In genomic region chr5:131170540-131171275, GRCh38 we compare ENCODE assay signal across 8 cellular contexts. TPM values are rescaled to one million over a fixed set of nuclear protein-coding genes. Genes with fewer than 3 reads are reported as not detected.
DNase-seq lines count a peak whose midpoint lies in the region; ATAC-seq and TF ChIP-seq lines count a peak whose summit lies in the region.

Gene LYRM7, plus strand, starts transcription at chr5:131170944. Its CDS starts 77 bp downstream, at chr5:131171021.

- H3K4me3 Mint-ChIP-seq in activated naive CD4-positive, alpha-beta T cell treated with anti-CD3 and anti-CD28 coated beads for 36 hours = peak within 1 kb of the TSS; percentile 99

- H3K27me3 Mint-ChIP-seq in activated naive CD4-positive, alpha-beta T cell treated with anti-CD3 and anti-CD28 coated beads for 36 hours (ENCODE audit: low read depth) = no peaks in the 10 kb centered on the region

- H3K4me3 ChIP-seq in HFF-Myc (replicated peaks; ENCODE audit: low read depth, low read length) = peak within 1 kb of the TSS; percentile 85
- H3K4me3 ChIP-seq in gastroesophageal sphincter = peak within 1 kb of the TSS; percentile 59 to 64
- peak within 1 kb of the TSS; percentile 69 to 80 for H3K4me3 ChIP-seq in neutrophil (ENCODE audit: low read depth in 1 of 2, low read length in 1 of 2)

- H3K27ac Mint-ChIP-seq in activated naive CD4-positive, alpha-beta T cell treated with anti-CD3 and anti-CD28 coated beads for 36 hours = peak within 1 kb of the TSS; percentile 92

- no peak for TF ChIP-seq CTCF in HFF-Myc (IDR thresholded peaks at IDR 0.05; ENCODE audit: low read depth, low read length, missing control alignments)
- peak in 3 of 4 experiments; percentile 3 to 33 (median 15) for TF ChIP-seq CTCF in gastroesophageal sphincter (IDR thresholded peaks at IDR 0.05)
- peak; percentile 41 for TF ChIP-seq CTCF in neutrophil (IDR thresholded peaks at IDR 0.05)

- WGBS in gastroesophageal sphincter (ENCODE audit: low coverage in 1 of 2), 2 donors = 0% methylated on average over 20 to 28 of the region's 42 CpGs

- H3K4me1 Mint-ChIP-seq in activated naive CD4-positive, alpha-beta T cell treated with anti-CD3 and anti-CD28 coated beads for 36 hours (ENCODE audit: low read depth) = peaks cover 44% of the 10 kb centered on the region

- intact Hi-C loops in activated naive CD4-positive, alpha-beta T cell treated with anti-CD3 and anti-CD28 coated beads for 36 hours (cut with micrococcal nuclease) = loop anchor here (1.0 to 5.0 kb wide), 10 partner anchors 39 to 626 kb away; partner anchors contain the start of genes FNIP1 and RAPGEF6

- no peaks in the 10 kb centered on the region for H3K36me3 ChIP-seq in gastroesophageal sphincter
- H3K36me3 ChIP-seq in neutrophil = no peaks in the 10 kb centered on the region

- peak; percentile 99 for ATAC-seq in gastroesophageal sphincter

- DNase-seq in GM03348 (ENCODE audit: low spot score) (peak; percentile 92), HFF-Myc (ENCODE audit: extremely low read depth, low read depth) (peak; percentile 99), NAMALWA (ENCODE audit: low spot score) (peak; percentile 100), SK-N-DZ (ENCODE audit: low spot score) (peak; percentile 100), superior temporal gyrus (ENCODE audit: extremely low spot score) (peak; percentile 100)
- DNase-seq in activated naive CD4-positive, alpha-beta T cell treated with anti-CD3 and anti-CD28 coated beads for 36 hours = peak; percentile 98

- H3K4me1 ChIP-seq in gastroesophageal sphincter = peaks cover 0 to 22% (median 9%) of the 10 kb centered on the region in 3 donors
- H3K4me1 ChIP-seq in neutrophil (ENCODE audit: control insufficient read depth in 1 of 2, insufficient read depth in 1 of 2, low read depth in 1 of 2, low read length in 1 of 2) = peaks cover 18 to 23% of the 10 kb centered on the region in 2 experiments

- H3K9me3 ChIP-seq in gastroesophageal sphincter (no peaks in the 10 kb centered on the region), neutrophil (no peaks in the 10 kb centered on the region)

- CTCF ChIA-PET in activated naive CD4-positive, alpha-beta T cell treated with anti-CD3 and anti-CD28 coated beads for 36 hours (lab: Charles Lee) = no interaction called here

- no peak for TF ChIP-seq EP300 in gastroesophageal sphincter (IDR thresholded peaks at IDR 0.05)

- H3K36me3 Mint-ChIP-seq in activated naive CD4-positive, alpha-beta T cell treated with anti-CD3 and anti-CD28 coated beads for 36 hours (ENCODE audit: low read depth) = peaks cover 4% of the 10 kb centered on the region

- no peaks in the 10 kb centered on the region for H3K27me3 ChIP-seq in gastroesophageal sphincter
- H3K27me3 ChIP-seq in neutrophil = no peaks in the 10 kb centered on the region

- peak; percentile 20 to 25 for TF ChIP-seq POLR2A in gastroesophageal sphincter (IDR thresholded peaks at IDR 0.05)

- no peaks in the 10 kb centered on the region for H3K9me3 Mint-ChIP-seq in activated naive CD4-positive, alpha-beta T cell treated with anti-CD3 and anti-CD28 coated beads for 36 hours

- H3K27ac ChIP-seq in gastroesophageal sphincter = peak within 1 kb of the TSS; percentile 62 to 91 (median 84)
- peak within 1 kb of the TSS; percentile 86 for H3K27ac ChIP-seq in neutrophil

RNA-seq across cellular contexts. Expression of gene LYRM7, which starts in this region (rescaled TPM):
- polyA plus RNA-seq in SK-N-DZ (2014; cell fraction: cytosol; rRNA removed) = 15.4 and 17.6 TPM in 2 replicates
- 6.4 and 13.2 TPM in 2 replicates for polyA plus RNA-seq in SK-N-DZ (2014; cell fraction: nucleus; rRNA removed)
- total RNA-seq in activated naive CD4-positive, alpha-beta T cell treated with anti-CD3 and anti-CD28 coated beads for 36 hours = 10 to 100 TPM; 14.6 to 15.0 TPM
- total RNA-seq in gastroesophageal sphincter = 10 to 100 TPM in 3 of 4 donors, 1 to 10 TPM in 1; 5.5 to 36.7 (median 13.2) TPM

Comparison
In these comparisons a context has a peak if more than half of its experiments do, and no peak if none do; other contexts are left out.
1. Peak in every context shown above with its lines: DNase-seq, ATAC-seq, H3K4me3 ChIP-seq and H3K27ac ChIP-seq.